Comparison of ENCODE assay signal across 25 cellular contexts in genomic region chr16:10525214-10525825, GRCh38. TPM values are rescaled to one million over a fixed set of nuclear protein-coding genes. Genes with fewer than 3 reads are reported as not detected.
"Had no signal": no experiment of that assay in that cellular context is flagged by ENCODE, and none has a peak within 500 bp of the region (broad histone marks: within the 10 kb centered on the region; RNA-seq: fewer than 3 reads in every experiment).

No MANE protein-coding gene starts in this region.

- H3K27me3 ChIP-seq: esophagus muscularis mucosa, neural progenitor cell, sigmoid colon, spleen, suprapubic skin, transverse colon had no signal

- H3K4me3 ChIP-seq: coronary artery, esophagus muscularis mucosa, lower lobe of right lung, mucosa of descending colon, neural progenitor cell, sigmoid colon, skin epidermis, spleen, suprapubic skin, transverse colon had no signal

- H3K36me3 Mint-ChIP-seq: immature natural killer cell; naive B cell; natural killer cell treated with Interleukin-12 subunit alpha and Interleukin-12 subunit beta and Interleukin-15 and Interleukin-18, amount 100 ng/mL, for 72 hours; stimulated activated naive B cell treated with anti-CD40 and anti-IgM and Interleukin-4, amounts not matched to agents 10 μg/mL and 1 μg/mL and 100 μg/mL, for 72 hours had no signal

- H3K4me1 Mint-ChIP-seq: neural progenitor cell had no signal

- ATAC-seq: left ventricle myocardium superior; lower lobe of right lung; natural killer cell treated with Interleukin-12 subunit alpha and Interleukin-12 subunit beta and Interleukin-15 and Interleukin-18, amount 100 ng/mL, for 72 hours; right cardiac atrium; stimulated activated naive B cell treated with anti-CD40 and anti-IgM and Interleukin-4, amounts not matched to agents 10 μg/mL and 1 μg/mL and 100 μg/mL, for 72 hours had no signal

- H3K27me3 Mint-ChIP-seq: naive B cell; natural killer cell treated with Interleukin-12 subunit alpha and Interleukin-12 subunit beta and Interleukin-15 and Interleukin-18, amount 100 ng/mL, for 72 hours; progenitor cell of endocrine pancreas; stimulated activated naive B cell treated with anti-CD40 and anti-IgM and Interleukin-4, amounts not matched to agents 10 μg/mL and 1 μg/mL and 100 μg/mL, for 72 hours had no signal

- H3K4me2 ChIP-seq: neural progenitor cell had no signal

- H3K4me1 ChIP-seq: neural progenitor cell, parathyroid adenoma, sigmoid colon, suprapubic skin, transverse colon had no signal

- H3K79me2 ChIP-seq: parathyroid adenoma had no signal

- H2AFZ ChIP-seq: neural progenitor cell, parathyroid adenoma had no signal

- H3K9me3 ChIP-seq: esophagus muscularis mucosa, lower lobe of right lung, mucosa of descending colon, sigmoid colon, spleen, suprapubic skin, transverse colon had no signal

- H3K9ac ChIP-seq: neural progenitor cell, parathyroid adenoma had no signal

- H3K9me3 Mint-ChIP-seq: immature natural killer cell; naive B cell; natural killer cell treated with Interleukin-12 subunit alpha and Interleukin-12 subunit beta and Interleukin-15 and Interleukin-18, amount 100 ng/mL, for 72 hours; neural progenitor cell; stimulated activated naive B cell treated with anti-CD40 and anti-IgM and Interleukin-4, amounts not matched to agents 10 μg/mL and 1 μg/mL and 100 μg/mL, for 72 hours; stimulated activated naive CD8-positive, alpha-beta T cell treated with anti-CD3 and anti-CD28 coated beads, Interleukin-15, Interleukin-2, amounts not matched to agents 100 ng/mL and 50 ng/mL, for 24 hours had no signal

- DNase-seq: dermis blood vessel endothelial cell; effector memory CD4-positive, alpha-beta T cell; foreskin melanocyte; glutamatergic neuron; hypothalamus; immature natural killer cell; left ventricle myocardium superior; lower lobe of right lung; mucosa of descending colon; naive B cell; right cardiac atrium; sigmoid colon; spleen; stimulated activated CD4-positive, alpha-beta T cell treated with anti-CD3 and anti-CD28 coated beads, Interleukin-4, amount 100 ng/mL, for 4 hours; stimulated activated naive B cell treated with anti-CD40 and anti-IgM and Interleukin-4, amounts not matched to agents 10 μg/mL and 1 μg/mL and 100 μg/mL, for 72 hours; transverse colon had no signal

- H3K4me3 Mint-ChIP-seq: immature natural killer cell; naive B cell; natural killer cell treated with Interleukin-12 subunit alpha and Interleukin-12 subunit beta and Interleukin-15 and Interleukin-18, amount 100 ng/mL, for 72 hours; neural progenitor cell; stimulated activated naive B cell treated with anti-CD40 and anti-IgM and Interleukin-4, amounts not matched to agents 10 μg/mL and 1 μg/mL and 100 μg/mL, for 72 hours; stimulated activated naive CD8-positive, alpha-beta T cell treated with anti-CD3 and anti-CD28 coated beads, Interleukin-15, Interleukin-2, amounts not matched to agents 100 ng/mL and 50 ng/mL, for 24 hours had no signal

- H3K27ac ChIP-seq: coronary artery, esophagus muscularis mucosa, lower lobe of right lung, neural progenitor cell, parathyroid adenoma, sigmoid colon, skin epidermis, spleen, suprapubic skin, transverse colon had no signal

- H3K36me3 ChIP-seq: neural progenitor cell had no signal

- H3K27ac Mint-ChIP-seq: immature natural killer cell; natural killer cell treated with Interleukin-12 subunit alpha and Interleukin-12 subunit beta and Interleukin-15 and Interleukin-18, amount 100 ng/mL, for 72 hours; neural progenitor cell; progenitor cell of endocrine pancreas; stimulated activated naive B cell treated with anti-CD40 and anti-IgM and Interleukin-4, amounts not matched to agents 10 μg/mL and 1 μg/mL and 100 μg/mL, for 72 hours; stimulated activated naive CD8-positive, alpha-beta T cell treated with anti-CD3 and anti-CD28 coated beads, Interleukin-15, Interleukin-2, amounts not matched to agents 100 ng/mL and 50 ng/mL, for 24 hours had no signal

RNA-seq across cellular contexts. Expression of gene EMP2, which starts 55.1 kb away (rescaled TPM):
- total RNA-seq: natural killer cell treated with Interleukin-12 subunit alpha and Interleukin-12 subunit beta and Interleukin-15 and Interleukin-18, amount 100 ng/mL, for 72 hours had no signal
- polyA plus RNA-seq: immature natural killer cell had no signal
